In the genomic region with DNA sequence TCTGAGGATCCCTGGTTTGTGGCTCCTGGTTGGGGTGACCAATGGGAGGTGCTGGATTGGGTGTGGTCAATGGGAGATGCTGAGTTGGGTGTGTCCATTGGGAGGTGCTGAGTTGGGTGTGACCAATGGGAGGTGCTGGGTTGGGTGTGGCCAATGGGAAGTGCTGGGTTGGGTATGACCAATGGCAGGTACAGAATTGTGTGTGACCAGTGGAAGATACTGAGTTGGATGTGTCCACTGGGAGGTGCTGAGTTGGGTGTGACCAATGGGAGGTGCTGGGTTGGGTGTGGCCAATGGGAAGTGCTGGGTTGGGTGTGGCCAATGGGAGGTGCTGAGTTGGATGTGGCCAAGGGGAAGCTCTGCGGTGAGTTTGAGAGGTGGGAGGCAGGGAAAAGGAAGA, we compare ENCODE assay signal across 24 cellular contexts.
"Had no signal": no experiment of that assay in that cellular context is flagged by ENCODE, and none has a peak within 500 bp of the region (broad histone marks: within the 10 kb centered on the region; RNA-seq: fewer than 3 reads in every experiment).

No MANE protein-coding gene starts in this region.

- ATAC-seq: esophagus mucosa; left lung; naive thymus-derived CD4-positive, alpha-beta T cell; sciatic nerve; stimulated activated memory B cell treated with anti-CD40 and anti-IgM and Interleukin-4, amounts not matched to agents 10 μg/mL and 1 μg/mL and 100 μg/mL, for 72 hours; T-helper 17 cell had no signal

- DNase-seq: activated CD4-positive, alpha-beta memory T cell treated with anti-CD3 and anti-CD28 coated beads, Interleukin-2, amount 10 ng/mL, durations not matched to agents 7 days and 5 days; activated CD4-positive, alpha-beta T cell treated with anti-CD3 and anti-CD28 coated beads for 48 hours; activated gamma-delta T cell treated with Interleukin-2 at 50 U/mL for 16 hours; activated T-cell treated with anti-CD3 and anti-CD28 coated beads for 4 hours; aorta; effector memory CD4-positive, alpha-beta T cell; foreskin melanocyte; hippocampal formation; kidney glomerular epithelial cell; left lung; naive thymus-derived CD4-positive, alpha-beta T cell; posterior cingulate gyrus; small intestine; T-helper 17 cell; transverse colon had no signal

- H3K4me1 Mint-ChIP-seq: activated naive CD4-positive, alpha-beta T cell treated with anti-CD3 and anti-CD28 coated beads, Interleukin-2, amount 50 U/mL, for 24 hours; brain; neural crest cell; T-helper 17 cell had no signal

- H3K4me3 Mint-ChIP-seq: activated CD4-positive, alpha-beta memory T cell treated with anti-CD3 and anti-CD28 coated beads, Interleukin-2, amount 10 ng/mL, durations not matched to agents 7 days and 5 days; activated naive CD4-positive, alpha-beta T cell treated with anti-CD3 and anti-CD28 coated beads, Interleukin-2, amount 50 U/mL, for 24 hours; activated T-helper 1 cell treated with anti-CD3 and anti-CD28 coated beads, Interleukin-12 subunit alpha, Interleukin-12 subunit beta, Interleukin-2, Interleukin-4 antibody, amounts not matched to agents 30 ng/mL and 10 ng/mL and 1 ng/mL, durations not matched to agents 14 hours and 24 hours and 36 hours; brain; naive thymus-derived CD4-positive, alpha-beta T cell; neural crest cell; stimulated activated memory B cell treated with anti-CD40 and anti-IgM and Interleukin-4, amounts not matched to agents 10 μg/mL and 1 μg/mL and 100 μg/mL, for 72 hours; T-helper 17 cell had no signal

- H3K27me3 ChIP-seq: left lung, transverse colon, vagina had no signal

- H3K4me1 ChIP-seq: vagina had no signal

- H3K9me3 ChIP-seq: left lung, transverse colon, vagina had no signal

- H3K36me3 Mint-ChIP-seq: activated naive CD4-positive, alpha-beta T cell treated with anti-CD3 and anti-CD28 coated beads, Interleukin-2, amount 50 U/mL, for 24 hours; brain; stimulated activated memory B cell treated with anti-CD40 and anti-IgM and Interleukin-4, amounts not matched to agents 10 μg/mL and 1 μg/mL and 100 μg/mL, for 72 hours had no signal

- H3K4me3 ChIP-seq: left lung, lung, transverse colon, vagina had no signal

- H3K27me3 Mint-ChIP-seq: T-helper 17 cell had no signal

- FAIRE-seq: small intestine had no signal

- H3K27ac ChIP-seq: left lung, transverse colon, vagina had no signal

- H3K36me3 ChIP-seq: left lung, transverse colon, vagina had no signal
